Comparison of ENCODE assay signal across 11 cellular contexts in genomic region chr9:129608561-129609481, GRCh38. TPM values are rescaled to one million over a fixed set of nuclear protein-coding genes. Genes with fewer than 3 reads are reported as not detected.
DNase-seq lines count a peak whose midpoint lies in the region; ATAC-seq and TF ChIP-seq lines count a peak whose summit lies in the region.
"Had no signal": no experiment of that assay in that cellular context is flagged by ENCODE, and none has a peak within 500 bp of the region (broad histone marks: within the 10 kb centered on the region; RNA-seq: fewer than 3 reads in every experiment).

No MANE protein-coding gene starts in this region.

- peak overlapping the region; percentile 60 for H3K27ac Mint-ChIP-seq in activated naive CD8-positive, alpha-beta T cell treated with anti-CD3 and anti-CD28 coated beads, Interleukin-2, amount 10 ng/mL, durations not matched to agents 7 days and 5 days
- no peak overlapping the region for H3K27ac Mint-ChIP-seq in activated naive CD8-positive, alpha-beta T cell treated with anti-CD3 and anti-CD28 coated beads for 36 hours
- peak overlapping the region; percentile 65 to 96 for H3K27ac Mint-ChIP-seq in natural killer cell

- no peaks in the 10 kb centered on the region for H3K36me3 Mint-ChIP-seq in activated naive CD8-positive, alpha-beta T cell treated with anti-CD3 and anti-CD28 coated beads, Interleukin-2, amount 10 ng/mL, durations not matched to agents 7 days and 5 days
- no peaks in the 10 kb centered on the region for H3K36me3 Mint-ChIP-seq in activated naive CD8-positive, alpha-beta T cell treated with anti-CD3 and anti-CD28 coated beads for 36 hours
- H3K36me3 Mint-ChIP-seq in natural killer cell = no peaks in the 10 kb centered on the region

- H3K4me1 Mint-ChIP-seq in activated naive CD8-positive, alpha-beta T cell treated with anti-CD3 and anti-CD28 coated beads, Interleukin-2, amount 10 ng/mL, durations not matched to agents 7 days and 5 days = peaks cover 33% of the 10 kb centered on the region
- peaks cover 23% of the 10 kb centered on the region for H3K4me1 Mint-ChIP-seq in activated naive CD8-positive, alpha-beta T cell treated with anti-CD3 and anti-CD28 coated beads for 36 hours
- H3K4me1 Mint-ChIP-seq in natural killer cell = peaks cover 28 to 56% of the 10 kb centered on the region in 2 donors

- POLR2A ChIA-PET in activated naive CD8-positive, alpha-beta T cell treated with anti-CD3 and anti-CD28 coated beads, Interleukin-2, amount 10 ng/mL, durations not matched to agents 7 days and 5 days (lab: Charles Lee) = interaction anchor here (0.6 to 1.7 kb wide), 9 partner anchors 8 to 469 kb away, joined by 3 to 7 read pairs (median 3); partner anchors contain the start of genes IER5L and NTMT1

- peaks cover 2% of the 10 kb centered on the region for H3K27me3 Mint-ChIP-seq in activated naive CD8-positive, alpha-beta T cell treated with anti-CD3 and anti-CD28 coated beads, Interleukin-2, amount 10 ng/mL, durations not matched to agents 7 days and 5 days
- H3K27me3 Mint-ChIP-seq in activated naive CD8-positive, alpha-beta T cell treated with anti-CD3 and anti-CD28 coated beads for 36 hours = no peaks in the 10 kb centered on the region
- H3K27me3 Mint-ChIP-seq in natural killer cell (ENCODE audit: low read depth in 2 of 2) = peaks cover 0 to 3% of the 10 kb centered on the region in 2 donors

- no peak for TF ChIP-seq CTCF in natural killer cell (IDR thresholded peaks at IDR 0.05)

- WGBS in ectodermal cell, 2 experiments = 78% methylated on average over 27 of the region's 27 CpGs
- 88% methylated on average over 27 of the region's 27 CpGs for WGBS in urinary bladder

- H3K9me3 Mint-ChIP-seq in activated naive CD8-positive, alpha-beta T cell treated with anti-CD3 and anti-CD28 coated beads, Interleukin-2, amount 10 ng/mL, durations not matched to agents 7 days and 5 days = no peaks in the 10 kb centered on the region
- no peaks in the 10 kb centered on the region for H3K9me3 Mint-ChIP-seq in activated naive CD8-positive, alpha-beta T cell treated with anti-CD3 and anti-CD28 coated beads for 36 hours
- H3K9me3 Mint-ChIP-seq in natural killer cell = no peaks in the 10 kb centered on the region

- peaks cover 15% of the 10 kb centered on the region for H3K4me1 ChIP-seq in ectodermal cell (ENCODE audit: control insufficient read depth, insufficient read depth, low read length)
- H3K4me1 ChIP-seq in urinary bladder (ENCODE audit: insufficient read depth) = no peaks in the 10 kb centered on the region

- H3K27ac ChIP-seq in ectodermal cell (ENCODE audit: insufficient read depth, low read depth, low read length, poor library complexity, severe bottlenecking) = peak overlapping the region; percentile 44
- H3K27ac ChIP-seq in urinary bladder (ENCODE audit: low read depth) = peak overlapping the region; percentile 76

- no peak overlapping the region for H3K4me3 ChIP-seq in ectodermal cell (ENCODE audit: insufficient read depth, low read depth, low read length)
- H3K4me3 ChIP-seq in urinary bladder (ENCODE audit: low read depth, low read length) = no peak overlapping the region

- ATAC-seq in activated naive CD8-positive, alpha-beta T cell treated with anti-CD3 and anti-CD28 coated beads, Interleukin-2, amount 10 ng/mL, durations not matched to agents 7 days and 5 days (ENCODE audit: low read depth) = no peak
- no peak for ATAC-seq in natural killer cell
- no peak for ATAC-seq in GM19023 (IDR thresholded peaks at IDR 0.05; ENCODE audit: unreplicated experiment)

- H3K4me3 Mint-ChIP-seq in activated naive CD8-positive, alpha-beta T cell treated with anti-CD3 and anti-CD28 coated beads, Interleukin-2, amount 10 ng/mL, durations not matched to agents 7 days and 5 days = no peak overlapping the region
- no peak overlapping the region for H3K4me3 Mint-ChIP-seq in activated naive CD8-positive, alpha-beta T cell treated with anti-CD3 and anti-CD28 coated beads for 36 hours
- peak overlapping the region; percentile 60 for H3K4me3 Mint-ChIP-seq in natural killer cell

- DNase-seq in activated naive CD8-positive, alpha-beta T cell treated with anti-CD3 and anti-CD28 coated beads, Interleukin-2, amount 10 ng/mL, durations not matched to agents 7 days and 5 days = peak; percentile 39
- no peak for DNase-seq in activated naive CD8-positive, alpha-beta T cell treated with anti-CD3 and anti-CD28 coated beads for 36 hours
- DNase-seq in natural killer cell (no peak), DMS79 (lab: John Stamatoyannopoulos, UW) (no peak), NCI-H345 treated with DMSO at 0.1 percent for 48 hours (lab: John Stamatoyannopoulos, UW; ENCODE audit: unreplicated experiment) (no peak)
- DNase-seq: NCI-H1048 had no signal

- intact Hi-C loops in natural killer cell (cut with micrococcal nuclease) = loop anchor here (1.0 kb wide), 1 partner anchor 434 kb away; no protein-coding TSS in a partner anchor

- no peaks in the 10 kb centered on the region for H3K9me3 ChIP-seq in ectodermal cell (ENCODE audit: control insufficient read depth, low read length)

- no peaks in the 10 kb centered on the region for H3K27me3 ChIP-seq in ectodermal cell (ENCODE audit: control insufficient read depth, insufficient read depth, low read length, poor library complexity, severe bottlenecking)

- H3K36me3 ChIP-seq in ectodermal cell (ENCODE audit: control insufficient read depth, insufficient read depth, low read length) (no peaks in the 10 kb centered on the region), urinary bladder (ENCODE audit: insufficient read depth) (no peaks in the 10 kb centered on the region)

RNA-seq across cellular contexts. Expression of gene C9orf50, which starts 12.1 kb away (rescaled TPM):
- not detected for total RNA-seq in activated naive CD8-positive, alpha-beta T cell treated with anti-CD3 and anti-CD28 coated beads, Interleukin-2, amount 10 ng/mL, durations not matched to agents 7 days and 5 days
- not detected for total RNA-seq in activated naive CD8-positive, alpha-beta T cell treated with anti-CD3 and anti-CD28 coated beads for 36 hours
- polyA plus RNA-seq in ectodermal cell (2013, experiment 1 of 4) = not detected
- not detected for polyA plus RNA-seq in ectodermal cell (2013, experiment 2 of 4)
- polyA plus RNA-seq in ectodermal cell (2013, experiment 3 of 4) = not detected
- polyA plus RNA-seq in ectodermal cell (2013, experiment 4 of 4) = not detected
- total RNA-seq in natural killer cell (not detected), urinary bladder (not detected)
- polyA plus RNA-seq in urinary bladder = 0.28 TPM
- total RNA-seq: posterior vena cava had no signal

RNA-seq across cellular contexts. Expression of gene NTMT1, which starts 17.1 kb away (rescaled TPM):
- total RNA-seq in activated naive CD8-positive, alpha-beta T cell treated with anti-CD3 and anti-CD28 coated beads, Interleukin-2, amount 10 ng/mL, durations not matched to agents 7 days and 5 days = 10 to 100 TPM; 30.1 to 34.9 TPM
- 10 to 100 TPM; 78.8 to 79.4 TPM for total RNA-seq in activated naive CD8-positive, alpha-beta T cell treated with anti-CD3 and anti-CD28 coated beads for 36 hours
- polyA plus RNA-seq in ectodermal cell (2013, experiment 1 of 4) = 39.0 TPM
- polyA plus RNA-seq in ectodermal cell (2013, experiment 2 of 4) = 37.3 TPM
- polyA plus RNA-seq in ectodermal cell (2013, experiment 3 of 4) = 31.3 TPM
- 35.2 TPM for polyA plus RNA-seq in ectodermal cell (2013, experiment 4 of 4)
- total RNA-seq in natural killer cell (10 to 100 TPM; 17.1 to 23.5 (median 17.1) TPM), urinary bladder (12.8 TPM)
- 46.7 TPM for polyA plus RNA-seq in urinary bladder

RNA-seq across cellular contexts. Expression of gene ASB6, which starts 33.1 kb away (rescaled TPM):
- total RNA-seq in activated naive CD8-positive, alpha-beta T cell treated with anti-CD3 and anti-CD28 coated beads, Interleukin-2, amount 10 ng/mL, durations not matched to agents 7 days and 5 days = 10 to 100 TPM; 27.8 to 29.0 TPM
- 10 to 100 TPM; 24.9 to 25.1 TPM for total RNA-seq in activated naive CD8-positive, alpha-beta T cell treated with anti-CD3 and anti-CD28 coated beads for 36 hours
- 20.0 TPM for polyA plus RNA-seq in ectodermal cell (2013, experiment 1 of 4)
- polyA plus RNA-seq in ectodermal cell (2013, experiment 2 of 4) = 20.5 TPM
- 16.8 TPM for polyA plus RNA-seq in ectodermal cell (2013, experiment 3 of 4)
- polyA plus RNA-seq in ectodermal cell (2013, experiment 4 of 4) = 17.5 TPM
- total RNA-seq in natural killer cell = 10 to 100 TPM; 21.9 to 35.4 (median 32.4) TPM
- 5.8 TPM for total RNA-seq in urinary bladder
- 16.5 TPM for polyA plus RNA-seq in urinary bladder

RNA-seq across cellular contexts. Expression of gene PRRX2, which starts 56.6 kb away (rescaled TPM):
- total RNA-seq in activated naive CD8-positive, alpha-beta T cell treated with anti-CD3 and anti-CD28 coated beads, Interleukin-2, amount 10 ng/mL, durations not matched to agents 7 days and 5 days = not detected
- total RNA-seq in activated naive CD8-positive, alpha-beta T cell treated with anti-CD3 and anti-CD28 coated beads for 36 hours = under 1 TPM; 0.66 to 0.76 TPM
- 8.8 TPM for polyA plus RNA-seq in ectodermal cell (2013, experiment 1 of 4)
- polyA plus RNA-seq in ectodermal cell (2013, experiment 2 of 4) = 9.9 TPM
- polyA plus RNA-seq in ectodermal cell (2013, experiment 3 of 4) = 10.7 TPM
- polyA plus RNA-seq in ectodermal cell (2013, experiment 4 of 4) = 11.3 TPM
- not detected for total RNA-seq in natural killer cell
- total RNA-seq in urinary bladder = 8.6 TPM
- polyA plus RNA-seq in urinary bladder = 15.8 TPM
- total RNA-seq: astrocyte had no signal
